Comparison of ENCODE assay signal across 9 cellular contexts in genomic region chr14:103721334-103722120, GRCh38. TPM values are rescaled to one million over a fixed set of nuclear protein-coding genes. Genes with fewer than 3 reads are reported as not detected.
DNase-seq lines count a peak whose midpoint lies in the region; TF ChIP-seq lines count a peak whose summit lies in the region.
"Had no signal": no experiment of that assay in that cellular context is flagged by ENCODE, and none has a peak within 500 bp of the region (broad histone marks: within the 10 kb centered on the region; RNA-seq: fewer than 3 reads in every experiment).

No MANE protein-coding gene starts in this region.

- H3K4me3 ChIP-seq in right atrium auricular region (no peak overlapping the region), astrocyte of the cerebellum (ENCODE audit: low read depth, low read length) (no peak overlapping the region), spleen (no peak overlapping the region), vagina (no peak overlapping the region)
- H3K4me3 ChIP-seq: hepatocyte had no signal

- in situ Hi-C loops in astrocyte of the cerebellum (cut with HindIII; ENCODE audit: low sequenced_read_pairs): no loop called here

- H3K27me3 ChIP-seq in right atrium auricular region (no peaks in the 10 kb centered on the region), spleen (replicated peaks in 1 of 7) (no peaks in the 10 kb centered on the region), vagina (no peaks in the 10 kb centered on the region)
- H3K27me3 ChIP-seq: hepatocyte had no signal

- TF ChIP-seq CTCF in right atrium auricular region (IDR thresholded peaks at IDR 0.05) (no peak), astrocyte of the cerebellum (IDR thresholded peaks at IDR 0.05; ENCODE audit: low read depth, low read length, missing control alignments) (no peak), spleen (IDR thresholded peaks at IDR 0.05 in 8 of 11, conservative IDR thresholded peaks at IDR 0.05 in 3 of 11) (no peak), vagina (IDR thresholded peaks at IDR 0.05) (no peak)

- WGBS in spleen, 5 donors: 87 to 94% (median 91%) methylated on average over 20 to 26 of the region's 26 CpGs

- no peak for DNase-seq in right atrium auricular region (ENCODE audit: low spot score)
- no peak for DNase-seq in cardiac septum (ENCODE audit: low spot score)
- peak; percentile 82 for DNase-seq in astrocyte of the cerebellum (ENCODE audit: low read depth)
- peak; percentile 63 for DNase-seq in middle frontal gyrus (ENCODE audit: extremely low spot score, low spot score)
- DNase-seq in DMS79 (lab: John Stamatoyannopoulos, UW): no peak
- DNase-seq in spleen: no peak
- DNase-seq in vagina (ENCODE audit: extremely low spot score in 2 of 2): no peak

- H3K4me1 ChIP-seq in right atrium auricular region: peaks cover 0 to 72% of the 10 kb centered on the region in 2 donors
- H3K4me1 ChIP-seq in spleen: peaks cover 15 to 74% (median 48%) of the 10 kb centered on the region in 6 donors
- peaks cover 79% of the 10 kb centered on the region for H3K4me1 ChIP-seq in vagina

- H3K36me3 ChIP-seq in right atrium auricular region (no peaks in the 10 kb centered on the region), spleen (peaks cover 0 to 30% (median 0%) of the 10 kb centered on the region in 6 donors), vagina (no peaks in the 10 kb centered on the region)

- no peak for TF ChIP-seq POLR2A in spleen (IDR thresholded peaks at IDR 0.05)
- no peak for TF ChIP-seq POLR2A in vagina (IDR thresholded peaks at IDR 0.05)

- H3K9me3 ChIP-seq in right atrium auricular region (no peaks in the 10 kb centered on the region), spleen (no peaks in the 10 kb centered on the region), vagina (no peaks in the 10 kb centered on the region)

- H3K27ac ChIP-seq in right atrium auricular region (peak overlapping the region; percentile 23 to 78), temporal lobe (ENCODE audit: low read depth, low read length) (peak overlapping the region; percentile 82), spleen (no peak overlapping the region), vagina (no peak overlapping the region)
- H3K27ac ChIP-seq: hepatocyte had no signal

- intact Hi-C loops in cardiac septum (cut with DNase I): no loop called here
- intact Hi-C loops in spleen (cut with DNase I; ENCODE audit: low total_unique reads): no loop called here
- intact Hi-C loops in vagina (cut with DNase I): no loop called here

RNA-seq across cellular contexts. Expression of gene ZFYVE21, which starts 5.9 kb away (rescaled TPM):
- total RNA-seq in right atrium auricular region (10 to 100 TPM; 43.7 to 71.6 TPM), cardiac septum (60.9 TPM), temporal lobe (29.0 TPM), spleen (10 to 100 TPM; 31.8 to 71.1 (median 47.8) TPM), vagina (172 TPM)
- polyA plus RNA-seq in spleen: 10 to 100 TPM; 21.8 to 51.8 (median 24.2) TPM

RNA-seq across cellular contexts. Expression of gene XRCC3, which starts 6.3 kb away (rescaled TPM):
- total RNA-seq in right atrium auricular region: 1 to 10 TPM; 2.1 to 3.6 TPM
- 3.9 TPM for total RNA-seq in cardiac septum
- 5.7 TPM for total RNA-seq in temporal lobe
- 10 to 100 TPM in 6 of 7 donors, 1 to 10 TPM in 1; 9.5 to 20.4 (median 16.7) TPM for total RNA-seq in spleen
- 10 to 100 TPM in 2 of 3 donors, 1 to 10 TPM in 1; 5.9 to 17.6 (median 11.8) TPM for polyA plus RNA-seq in spleen
- total RNA-seq in vagina: 6.9 TPM

Comparison
In these comparisons a context has a peak if more than half of its experiments do, and no peak if none do; other contexts are left out.
1. DNase-seq: peak in astrocyte of the cerebellum (single experiment) and middle frontal gyrus (single experiment); none in right atrium auricular region (single experiment), cardiac septum (single experiment), DMS79 (single experiment), spleen (single experiment) and vagina (0 of 2).
2. H3K27ac ChIP-seq: peak in right atrium auricular region (2 of 2) and temporal lobe (single experiment); none in spleen (0 of 8) and vagina (single experiment).